21 cellular contexts compared by ENCODE assay signal in genomic region chr11:8787372-8787771, GRCh38.
A peak's percentile ranks its signal among the peaks of the same experiment; 100 is the strongest.
DNase-seq lines count a peak whose midpoint lies in the region; ATAC-seq, FAIRE-seq and TF ChIP-seq lines count a peak whose summit lies in the region.
"Had no signal": no experiment of that assay in that cellular context is flagged by ENCODE, and none has a peak within 500 bp of the region (broad histone marks: within the 10 kb centered on the region; RNA-seq: fewer than 3 reads in every experiment).

No MANE protein-coding gene starts in this region.

- intact Hi-C loops in sigmoid colon (cut with DNase I) (no loop called here), Calu3 (cut with micrococcal nuclease; ENCODE audit: unreplicated experiment) (no loop called here)

- H3K27me3 ChIP-seq in sigmoid colon: no peaks in the 10 kb centered on the region
- H3K27me3 ChIP-seq: suprapubic skin had no signal

- CTCF ChIA-PET in RWPE1 (lab: Yijun Ruan, JAX) (no interaction called here), Calu3 (lab: Charles Lee) (no interaction called here)

- BruUV-seq in Calu3 (replicated peaks; lab: Mats Ljungman, UMichigan): no TSS peak

- no peaks in the 10 kb centered on the region for H3K27me3 Mint-ChIP-seq in Calu3 (ENCODE audit: unreplicated experiment)
- H3K27me3 Mint-ChIP-seq: activated naive CD4-positive, alpha-beta T cell treated with anti-CD3 and anti-CD28 coated beads, Interleukin-2, amount 50 U/mL, for 24 hours; brain; dendritic cell treated with granulocyte-macrophage colony-stimulating factor and Interleukin-4, amounts not matched to agents 40 ng/mL and 50 ng/mL, for 4 days; IgD-negative memory B cell had no signal

- H3K4me1 ChIP-seq in sigmoid colon: peaks cover 0 to 91% (median 71%) of the 10 kb centered on the region in 4 donors

- TF ChIP-seq CTCF in RWPE1 (conservative IDR thresholded peaks at IDR 0.05; ENCODE audit: low read depth): no peak
- TF ChIP-seq CTCF in fibroblast of villous mesenchyme (IDR thresholded peaks at IDR 0.05; ENCODE audit: insufficient read depth, low read depth, low read length): no peak
- TF ChIP-seq CTCF in sigmoid colon (IDR thresholded peaks at IDR 0.05): no peak
- no peak for TF ChIP-seq CTCF in Calu3 (IDR thresholded peaks at IDR 0.05; ENCODE audit: unreplicated experiment)

- POLR2A ChIA-PET in RWPE1 (lab: Yijun Ruan, JAX; ENCODE audit: low non-redundant PET): no interaction called here

- peak; percentile 70 for FAIRE-seq in GM12892 (lab: Jason Lieb, UNC)

- H3K4me3 ChIP-seq in fibroblast of villous mesenchyme (ENCODE audit: low read depth, low read length): no peak overlapping the region
- no peak overlapping the region for H3K4me3 ChIP-seq in sigmoid colon
- H3K4me3 ChIP-seq: suprapubic skin had no signal

- TF ChIP-seq POLR2A in GM12892 (IDR thresholded peaks at IDR 0.05; ENCODE audit: low read depth, low read length): no peak
- no peak for TF ChIP-seq POLR2A in sigmoid colon (IDR thresholded peaks at IDR 0.05)

- H3K9me3 ChIP-seq in sigmoid colon: no peaks in the 10 kb centered on the region
- H3K9me3 ChIP-seq: suprapubic skin had no signal

- no peak overlapping the region for H3K27ac Mint-ChIP-seq in Calu3 (ENCODE audit: unreplicated experiment)
- H3K27ac Mint-ChIP-seq: activated naive CD4-positive, alpha-beta T cell treated with anti-CD3 and anti-CD28 coated beads, Interleukin-2, amount 50 U/mL, for 24 hours; dendritic cell treated with granulocyte-macrophage colony-stimulating factor and Interleukin-4, amounts not matched to agents 40 ng/mL and 50 ng/mL, for 4 days; IgD-negative memory B cell; memory B cell had no signal

- H3K4me1 Mint-ChIP-seq in Calu3 (ENCODE audit: low read depth, unreplicated experiment): peaks cover 14% of the 10 kb centered on the region
- H3K4me1 Mint-ChIP-seq: activated naive CD4-positive, alpha-beta T cell treated with anti-CD3 and anti-CD28 coated beads, Interleukin-2, amount 50 U/mL, for 24 hours; memory B cell had no signal

- DNase-seq in GM12892 (ENCODE audit: insufficient read length): no peak
- DNase-seq in RWPE1 (ENCODE audit: low spot score): peak; percentile 14
- DNase-seq in fibroblast of villous mesenchyme (ENCODE audit: low read depth): peak; percentile 92
- DNase-seq in sigmoid colon: no peak
- DNase-seq in NCI-H345 (lab: John Stamatoyannopoulos, UW): no peak
- no peak for DNase-seq in Calu3
- DNase-seq: activated T-cell treated with anti-CD3 and anti-CD28 coated beads for 4 hours; AML-193; immature natural killer cell; NCI-H1092; stimulated activated CD4-positive, alpha-beta T cell treated with anti-CD3 and anti-CD28 coated beads, Interleukin-4, amount 100 ng/mL, for 1 hour; SW 1271 had no signal

- H3K36me3 Mint-ChIP-seq in Calu3 (ENCODE audit: insufficient read depth, unreplicated experiment): no peaks in the 10 kb centered on the region
- H3K36me3 Mint-ChIP-seq: activated naive CD4-positive, alpha-beta T cell treated with anti-CD3 and anti-CD28 coated beads, Interleukin-2, amount 50 U/mL, for 24 hours; brain; immature natural killer cell; memory B cell had no signal

- H3K36me3 ChIP-seq in sigmoid colon: no peaks in the 10 kb centered on the region
- H3K36me3 ChIP-seq: suprapubic skin had no signal

- no peak overlapping the region for H3K4me3 Mint-ChIP-seq in Calu3 (ENCODE audit: low read depth, unreplicated experiment)
- H3K4me3 Mint-ChIP-seq: activated naive CD4-positive, alpha-beta T cell treated with anti-CD3 and anti-CD28 coated beads, Interleukin-2, amount 50 U/mL, for 24 hours; brain; dendritic cell treated with granulocyte-macrophage colony-stimulating factor and Interleukin-4, amounts not matched to agents 40 ng/mL and 50 ng/mL, for 4 days; IgD-negative memory B cell; immature natural killer cell; memory B cell had no signal

- no peak for ATAC-seq in GM18867 (IDR thresholded peaks at IDR 0.05; ENCODE audit: unreplicated experiment)
- ATAC-seq in HG03175 (IDR thresholded peaks at IDR 0.05; ENCODE audit: unreplicated experiment): no peak
- ATAC-seq: Panc1 had no signal

- 14 to 52% methylated on average over 7 of the region's 7 CpGs for WGBS in sigmoid colon, 2 donors

- no peaks in the 10 kb centered on the region for H3K9me3 Mint-ChIP-seq in Calu3 (ENCODE audit: low read depth, unreplicated experiment)
- H3K9me3 Mint-ChIP-seq: activated naive CD4-positive, alpha-beta T cell treated with anti-CD3 and anti-CD28 coated beads, Interleukin-2, amount 50 U/mL, for 24 hours; brain; dendritic cell treated with granulocyte-macrophage colony-stimulating factor and Interleukin-4, amounts not matched to agents 40 ng/mL and 50 ng/mL, for 4 days; IgD-negative memory B cell; immature natural killer cell; memory B cell had no signal

- TF ChIP-seq EP300 in sigmoid colon (IDR thresholded peaks at IDR 0.05): peak in 1 of 4 donors; percentile 43

- H3K27ac ChIP-seq in RWPE1: peak overlapping the region; percentile 63
- H3K27ac ChIP-seq in sigmoid colon: peak overlapping the region; percentile 64 to 97 (median 82)
- H3K27ac ChIP-seq: suprapubic skin had no signal

Comparison
In these comparisons a context has a peak if more than half of its experiments do, and no peak if none do; other contexts are left out.
1. DNase-seq: peak in RWPE1 (single experiment) and fibroblast of villous mesenchyme (single experiment); none in GM12892 (single experiment), sigmoid colon (single experiment), NCI-H345 (single experiment) and Calu3 (single experiment).